Comparison of ENCODE assay signal across 8 cellular contexts in genomic region chr16:27268376-27269299, GRCh38. TPM values are rescaled to one million over a fixed set of nuclear protein-coding genes. Genes with fewer than 3 reads are reported as not detected.
A peak's percentile ranks its signal among the peaks of the same experiment; 100 is the strongest.
DNase-seq lines count a peak whose midpoint lies in the region; ATAC-seq, FAIRE-seq and TF ChIP-seq lines count a peak whose summit lies in the region.

NSMCE1 (minus strand) TSS chr16:27268772; CDS start chr16:27257570, 11,202 bp downstream.

- peak; percentile 16 to 31 for TF ChIP-seq CTCF in Caco-2 (IDR thresholded peaks at IDR 0.05; ENCODE audit: insufficient read depth in 1 of 2, low read depth in 1 of 2, low read length in 1 of 2, severe bottlenecking in 1 of 2, unreplicated experiment in 1 of 2)

- 49 to 52% methylated on average over 42 to 47 of the region's 58 CpGs for WGBS in mesodermal cell (ENCODE audit: insufficient coverage in 2 of 2), 2 experiments

- DNase-seq in Caco-2 (peak; percentile 96), HTR-8/SVneo (ENCODE audit: insufficient read length, low spot score) (peak; percentile 91), NOMO-1 treated with dmso at 0.1 percent for 144 hours (lab: John Stamatoyannopoulos, UW; ENCODE audit: unreplicated experiment) (peak; percentile 95)
- DNase-seq in activated CD8-positive, alpha-beta memory T cell treated with anti-CD3 and anti-CD28 coated beads, Interleukin-2, amount 50 U/mL, for 24 hours (ENCODE audit: extremely low read depth): peak; percentile 96
- DNase-seq in stimulated activated CD8-positive, alpha-beta memory T cell treated with anti-CD3 and anti-CD28 coated beads, Interleukin-15, amount 100 ng/mL, for 4 hours (ENCODE audit: low read depth in 2 of 2): peak; percentile 87 to 94

- FAIRE-seq in HTR-8/SVneo (lab: Jason Lieb, UNC): peak; percentile 16
- peak; percentile 57 for FAIRE-seq in endometrium (lab: Jason Lieb, UNC)

- H3K9me3 Mint-ChIP-seq in Caco-2 (ENCODE audit: unreplicated experiment): peaks cover 13% of the 10 kb centered on the region

- H3K27ac Mint-ChIP-seq in Caco-2 (ENCODE audit: unreplicated experiment): peak within 1 kb of the TSS; percentile 97

- no peak within 1 kb of the TSS for H3K27ac ChIP-seq in mesodermal cell (ENCODE audit: low read depth, low read length, severe bottlenecking)

- no peaks in the 10 kb centered on the region for H3K36me3 ChIP-seq in Caco-2 (ENCODE audit: control insufficient read depth, insufficient read depth, low read length)
- no peaks in the 10 kb centered on the region for H3K36me3 ChIP-seq in mesodermal cell (ENCODE audit: control insufficient read depth, insufficient read depth, low read length)

- POLR2A ChIA-PET in Caco-2 (lab: Charles Lee): interaction anchor here (0.6 kb wide), 1 partner anchor 65 kb away, joined by 5 read pairs; the partner anchor contains the start of gene KDM8

- CTCF ChIA-PET in Caco-2 (lab: Charles Lee): no interaction called here

- peak within 1 kb of the TSS; percentile 99 for H3K4me3 Mint-ChIP-seq in Caco-2 (ENCODE audit: unreplicated experiment)

- H3K4me1 ChIP-seq in Caco-2 (peaks cover 25% of the 10 kb centered on the region), mesodermal cell (ENCODE audit: control insufficient read depth, insufficient read depth, low read length, poor library complexity, severe bottlenecking) (peaks cover 9% of the 10 kb centered on the region)

- intact Hi-C loops in Caco-2 (cut with micrococcal nuclease; ENCODE audit: unreplicated experiment): loop anchor here (2.0 kb wide), 2 partner anchors 44 to 96 kb away; partner anchors contain the start of gene IL4R

- H3K27me3 Mint-ChIP-seq in Caco-2 (ENCODE audit: insufficient read depth, unreplicated experiment): no peaks in the 10 kb centered on the region

- ATAC-seq in GM21360 (IDR thresholded peaks at IDR 0.05; ENCODE audit: unreplicated experiment): peak; percentile 92

- H3K4me3 ChIP-seq in Caco-2 (ENCODE audit: low read depth, low read length) (peak within 1 kb of the TSS; percentile 91), mesodermal cell (ENCODE audit: extremely low read depth, insufficient read depth, low read length, poor library complexity, severe bottlenecking) (peak within 1 kb of the TSS; percentile 43)

- H3K27me3 ChIP-seq in Caco-2 (replicated peaks; ENCODE audit: control insufficient read depth, insufficient read depth, low read length): no peaks in the 10 kb centered on the region

- TSS peak; percentile 92 for BruUV-seq in Caco-2 (replicated peaks; lab: Mats Ljungman, UMichigan)

- H3K9me3 ChIP-seq in Caco-2 (no peaks in the 10 kb centered on the region), mesodermal cell (ENCODE audit: control insufficient read depth, low read length) (no peaks in the 10 kb centered on the region)

- H3K4me1 Mint-ChIP-seq in Caco-2 (ENCODE audit: low read depth, unreplicated experiment): peaks cover 29% of the 10 kb centered on the region

- H3K36me3 Mint-ChIP-seq in Caco-2 (ENCODE audit: insufficient read depth, unreplicated experiment): peaks cover 17% of the 10 kb centered on the region

RNA-seq across cellular contexts. Expression of gene NSMCE1, which starts in this region (rescaled TPM):
- total RNA-seq in Caco-2 (2022): 33.4 and 37.0 TPM in 2 replicates
- 24.3 TPM for polyA plus RNA-seq in mesodermal cell (2013, experiment 1 of 2)
- 23.7 TPM for polyA plus RNA-seq in mesodermal cell (2013, experiment 2 of 2)
